ENCODE assay signal across 8 cellular contexts in genomic region chr2:28624798-28625701, GRCh38.
A peak's percentile ranks its signal among the peaks of the same experiment; 100 is the strongest.
DNase-seq lines count a peak whose midpoint lies in the region; ATAC-seq, FAIRE-seq and TF ChIP-seq lines count a peak whose summit lies in the region.

No MANE protein-coding gene starts in this region.

- H3K4me1 ChIP-seq in Peyer's patch = peaks cover 15 to 66% (median 29%) of the 10 kb centered on the region in 4 donors
- H3K4me1 ChIP-seq in small intestine (ENCODE audit: control insufficient read depth in 2 of 2, insufficient read depth in 1 of 2, low read depth in 1 of 2, low read length in 1 of 2) = peaks cover 7 to 22% of the 10 kb centered on the region in 2 donors

- ATAC-seq in GM21447 (IDR thresholded peaks at IDR 0.05; ENCODE audit: unreplicated experiment) (peak; percentile 78), GM19324 (IDR thresholded peaks at IDR 0.05; ENCODE audit: low FRiP score, unreplicated experiment) (no peak), HG02852 (IDR thresholded peaks at IDR 0.05; ENCODE audit: unreplicated experiment) (no peak), HG02981 (IDR thresholded peaks at IDR 0.05; ENCODE audit: unreplicated experiment) (no peak)

- H3K27ac ChIP-seq in Peyer's patch (peak overlapping the region; percentile 69 to 91 (median 86)), small intestine (ENCODE audit: low read depth in 1 of 2, low read length in 1 of 2) (peak overlapping the region; percentile 46 to 94)

- peak in 1 of 2 donors; percentile 38 for TF ChIP-seq POLR2A in Peyer's patch (IDR thresholded peaks at IDR 0.05)

- H3K27me3 ChIP-seq in Peyer's patch = no peaks in the 10 kb centered on the region
- H3K27me3 ChIP-seq in small intestine (ENCODE audit: control insufficient read depth in 2 of 2, insufficient read depth in 2 of 2, low read length in 2 of 2) = no peaks in the 10 kb centered on the region

- H3K4me3 Mint-ChIP-seq in activated naive CD4-positive, alpha-beta T cell treated with anti-CD3 and anti-CD28 coated beads, Interleukin-2, amount 50 U/mL, for 24 hours = peak overlapping the region; percentile 83

- no peak for FAIRE-seq in small intestine (lab: Jason Lieb, UNC)

- no peak overlapping the region for H3K4me3 ChIP-seq in Peyer's patch
- H3K4me3 ChIP-seq in small intestine (ENCODE audit: low read depth in 1 of 2, low read length in 2 of 2) = no peak overlapping the region

- H3K36me3 Mint-ChIP-seq in activated naive CD4-positive, alpha-beta T cell treated with anti-CD3 and anti-CD28 coated beads, Interleukin-2, amount 50 U/mL, for 24 hours = peaks cover 2% of the 10 kb centered on the region

- peaks cover 81% of the 10 kb centered on the region for H3K4me1 Mint-ChIP-seq in activated naive CD4-positive, alpha-beta T cell treated with anti-CD3 and anti-CD28 coated beads, Interleukin-2, amount 50 U/mL, for 24 hours

- WGBS in small intestine, 3 donors = 50 to 73% (median 58%) methylated on average over 19 of the region's 19 CpGs

- H3K27me3 Mint-ChIP-seq in activated naive CD4-positive, alpha-beta T cell treated with anti-CD3 and anti-CD28 coated beads, Interleukin-2, amount 50 U/mL, for 24 hours = no peaks in the 10 kb centered on the region

- H3K9me3 ChIP-seq in Peyer's patch (no peaks in the 10 kb centered on the region), small intestine (ENCODE audit: control insufficient read depth, low read depth) (no peaks in the 10 kb centered on the region)

- DNase-seq in Peyer's patch (peak; percentile 44 to 84 (median 66)), iPS-NIHi11 (ENCODE audit: low spot score) (peak; percentile 55), small intestine (peak; percentile 66)

- TF ChIP-seq CTCF in Peyer's patch (IDR thresholded peaks at IDR 0.05) = no peak

- peaks cover 5% of the 10 kb centered on the region for H3K9me3 Mint-ChIP-seq in activated naive CD4-positive, alpha-beta T cell treated with anti-CD3 and anti-CD28 coated beads, Interleukin-2, amount 50 U/mL, for 24 hours

- peak overlapping the region; percentile 97 for H3K27ac Mint-ChIP-seq in activated naive CD4-positive, alpha-beta T cell treated with anti-CD3 and anti-CD28 coated beads, Interleukin-2, amount 50 U/mL, for 24 hours

- H3K36me3 ChIP-seq in Peyer's patch = no peaks in the 10 kb centered on the region
- no peaks in the 10 kb centered on the region for H3K36me3 ChIP-seq in small intestine (ENCODE audit: control insufficient read depth in 2 of 2, insufficient read depth in 2 of 2, low read length in 2 of 2)
